ENCODE assay signal across 8 cellular contexts in genomic region chr5:71782771-71783770, GRCh38.
DNase-seq lines count a peak whose midpoint lies in the region; ATAC-seq and TF ChIP-seq lines count a peak whose summit lies in the region.

No MANE protein-coding gene starts in this region.

- H3K4me1 ChIP-seq in lung (ENCODE audit: control insufficient read depth in 2 of 2, insufficient read depth in 2 of 2, low read length in 2 of 2) = no peaks in the 10 kb centered on the region

- H3K9me3 ChIP-seq in lung (ENCODE audit: control insufficient read depth in 2 of 2, insufficient read depth in 1 of 2, low read length in 1 of 2) = peaks cover 0 to 1% of the 10 kb centered on the region in 2 donors

- H3K27ac ChIP-seq in C4-2B = peak overlapping the region; percentile 38
- H3K27ac ChIP-seq in lung (ENCODE audit: low read depth in 1 of 2, low read length in 1 of 2) = no peak overlapping the region

- 34 to 38% methylated on average over 27 of the region's 27 CpGs for WGBS in lung, 2 donors

- no peaks in the 10 kb centered on the region for H3K36me3 ChIP-seq in lung (ENCODE audit: control insufficient read depth in 2 of 2, insufficient read depth in 2 of 2, low read length in 2 of 2)

- H3K27me3 ChIP-seq in lung (ENCODE audit: control insufficient read depth, insufficient read depth) = no peaks in the 10 kb centered on the region

- DNase-seq in NCI-H2107 treated with DMSO at 0.1 percent for 48 hours (lab: John Stamatoyannopoulos, UW; ENCODE audit: unreplicated experiment) = peak; percentile 56
- DNase-seq in activated CD4-positive, CD25-positive, alpha-beta regulatory T cell treated with anti-CD3 and anti-CD28 coated beads, Interleukin-2, amount 50 U/mL, for 16 hours (ENCODE audit: low read depth, low spot score) = peak; percentile 17
- peak; percentile 85 for DNase-seq in ecto neural progenitor cell (ENCODE audit: low spot score)
- DNase-seq in lung (ENCODE audit: low spot score) = peak; percentile 70
- DNase-seq in stimulated activated CD8-positive, alpha-beta memory T cell treated with anti-CD3 and anti-CD28 coated beads, Interleukin-12 subunit alpha, Interleukin-12 subunit beta, amount 100 ng/mL, for 24 hours (ENCODE audit: extremely low read depth) = peak; percentile 8

- TF ChIP-seq CTCF in C4-2B (conservative IDR thresholded peaks at IDR 0.05) (peak; percentile 93), lung (IDR thresholded peaks at IDR 0.05; ENCODE audit: control extremely low read depth, extremely low read depth) (peak; percentile 31)

- H3K4me3 ChIP-seq in lung = no peak overlapping the region

- ATAC-seq in GM19035 (IDR thresholded peaks at IDR 0.05; ENCODE audit: unreplicated experiment) (peak; percentile 98), HG03135 (IDR thresholded peaks at IDR 0.05; ENCODE audit: unreplicated experiment) (peak; percentile 93), lung (ENCODE audit: insufficient read depth, low FRiP score) (peak; percentile 70)

Comparison
In these comparisons a context has a peak if more than half of its experiments do, and no peak if none do; other contexts are left out.
1. DNase-seq: peak in every context shown above with its lines; median percentile 85 in ecto neural progenitor cell; 70 in lung; 56 in NCI-H2107 treated with DMSO at 0.1 percent for 48 hours; 17 in activated CD4-positive, CD25-positive, alpha-beta regulatory T cell treated with anti-CD3 and anti-CD28 coated beads, Interleukin-2, amount 50 U/mL, for 16 hours; 8 in stimulated activated CD8-positive, alpha-beta memory T cell treated with anti-CD3 and anti-CD28 coated beads, Interleukin-12 subunit alpha, Interleukin-12 subunit beta, amount 100 ng/mL, for 24 hours.